2 cellular contexts compared by ENCODE assay signal in the genomic region with DNA sequence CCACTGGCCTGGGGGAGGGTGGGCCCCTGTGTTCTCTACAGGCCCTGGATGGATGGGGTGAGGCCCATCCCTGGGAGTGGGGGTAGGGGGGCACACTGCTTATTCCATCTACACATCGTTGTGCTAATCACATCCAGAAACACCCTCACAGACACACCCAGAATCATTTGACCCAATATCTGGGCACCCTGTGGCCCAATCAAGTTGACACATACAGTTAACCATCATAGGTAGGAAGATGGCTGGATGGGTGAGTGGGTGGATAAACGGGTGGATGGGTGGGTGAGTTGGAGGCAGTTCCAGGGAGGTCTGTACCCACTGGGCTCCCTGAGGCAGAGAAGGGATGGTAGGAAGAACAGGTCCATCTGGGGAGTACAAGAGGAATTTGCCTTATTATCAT.
TF ChIP-seq lines count a peak whose summit lies in the region.

No MANE protein-coding gene starts in this region.

TF ChIP-seq in IMR-90, 13 proteins besides CTCF, POLR2A, EP300 and RAD21:
- TF ChIP-seq MAZ (IDR thresholded peaks at IDR 0.05; ENCODE audit: borderline replicate concordance, low read depth, low read length) (no peak), MAFK (IDR thresholded peaks at IDR 0.05; ENCODE audit: low read depth, low read length) (no peak), MXI1 (IDR thresholded peaks at IDR 0.05; ENCODE audit: borderline replicate concordance, low read depth, low read length) (no peak)
- TF ChIP-seq, protein P1, sequence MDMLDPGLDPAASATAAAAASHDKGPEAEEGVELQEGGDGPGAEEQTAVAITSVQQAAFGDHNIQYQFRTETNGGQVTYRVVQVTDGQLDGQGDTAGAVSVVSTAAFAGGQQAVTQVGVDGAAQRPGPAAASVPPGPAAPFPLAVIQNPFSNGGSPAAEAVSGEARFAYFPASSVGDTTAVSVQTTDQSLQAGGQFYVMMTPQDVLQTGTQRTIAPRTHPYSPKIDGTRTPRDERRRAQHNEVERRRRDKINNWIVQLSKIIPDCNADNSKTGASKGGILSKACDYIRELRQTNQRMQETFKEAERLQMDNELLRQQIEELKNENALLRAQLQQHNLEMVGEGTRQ (IDR thresholded peaks at IDR 0.05; ENCODE audit: low read depth, low read length): no peak

TF ChIP-seq in H1, 55 proteins besides CTCF, POLR2A, EP300 and RAD21:
- TF ChIP-seq NANOG (IDR thresholded peaks at IDR 0.05; ENCODE audit: insufficient read depth, low read depth, low read length, poor library complexity, severe bottlenecking) (no peak), ASH2L (IDR thresholded peaks at IDR 0.05; ENCODE audit: low read length) (no peak), SP1 (IDR thresholded peaks at IDR 0.05; ENCODE audit: low read depth, low read length) (no peak), CREB1 (IDR thresholded peaks at IDR 0.05) (no peak), HDAC2 (IDR thresholded peaks at IDR 0.05; ENCODE audit: borderline replicate concordance in 1 of 2, low read depth in 2 of 2, low read length in 2 of 2) (no peak), SIRT6 (IDR thresholded peaks at IDR 0.05; ENCODE audit: low read length) (no peak), TCF12 (IDR thresholded peaks at IDR 0.05; ENCODE audit: low read depth, low read length) (no peak), CTBP2 (IDR thresholded peaks at IDR 0.05; ENCODE audit: borderline replicate concordance, insufficient read depth, insufficient read length, low read length) (no peak), BACH1 (IDR thresholded peaks at IDR 0.05; ENCODE audit: low read length) (no peak), JUND (IDR thresholded peaks at IDR 0.05; ENCODE audit: low read length) (no peak), CBX5 (IDR thresholded peaks at IDR 0.05; ENCODE audit: low read depth, low read length) (no peak), NRF1 (IDR thresholded peaks at IDR 0.05; ENCODE audit: low read depth, low read length) (no peak), TEAD4 (IDR thresholded peaks at IDR 0.05; ENCODE audit: low read depth, low read length) (no peak), SIX5 (IDR thresholded peaks at IDR 0.05; ENCODE audit: low read depth, low read length) (no peak), RXRA (IDR thresholded peaks at IDR 0.05; ENCODE audit: insufficient read depth, low read depth, low read length) (no peak)
